In genomic region chr1:41410462-41410861, GRCh38 we compare ENCODE assay signal across 20 cellular contexts. TPM values are rescaled to one million over a fixed set of nuclear protein-coding genes. Genes with fewer than 3 reads are reported as not detected.
DNase-seq lines count a peak whose midpoint lies in the region; ATAC-seq, FAIRE-seq and TF ChIP-seq lines count a peak whose summit lies in the region.
"Had no signal": no experiment of that assay in that cellular context is flagged by ENCODE, and none has a peak within 500 bp of the region (broad histone marks: within the 10 kb centered on the region; RNA-seq: fewer than 3 reads in every experiment).

No MANE protein-coding gene starts in this region.

- FAIRE-seq in H1 (lab: Jason Lieb, UNC), result no peak
- FAIRE-seq: A549, GM12878, GM12892, GM18507 had no signal

- H3K36me3 ChIP-seq in SK-N-SH (replicated peaks in 1 of 2; ENCODE audit: control insufficient read depth in 1 of 2, insufficient read depth in 2 of 2, low read length in 1 of 2) (no peaks in the 10 kb centered on the region), H1 (ENCODE audit: control insufficient read depth in 2 of 4, insufficient read depth in 4 of 4, low read length in 3 of 4) (no peaks in the 10 kb centered on the region)
- H3K36me3 ChIP-seq: BE2C, BLaER1 had no signal

- ATAC-seq in SK-N-SH treated with all-trans-retinoic acid at 6 μM for 48 hours, result no peak
- no peak for ATAC-seq in activated CD8-positive, alpha-beta T cell treated with anti-CD3 and anti-CD28 coated beads, Interleukin-2, amount 10 ng/mL, durations not matched to agents 7 days and 5 days
- ATAC-seq: A549, GM12878 had no signal

- TF ChIP-seq RAD21 in SK-N-SH (IDR thresholded peaks at IDR 0.05; ENCODE audit: low read length) (no peak), H1 (IDR thresholded peaks at IDR 0.05 in 1 of 2, conservative IDR thresholded peaks at IDR 0.05 in 1 of 2; ENCODE audit: low read depth in 2 of 2, low read length in 2 of 2) (no peak)

- no peaks in the 10 kb centered on the region for H3K9me2 ChIP-seq in SK-N-SH

- H3K56ac ChIP-seq in H1 (replicated peaks; ENCODE audit: insufficient read length, low read depth, low read length), result no peak overlapping the region

- H4K20me1 ChIP-seq in SK-N-SH (ENCODE audit: insufficient read depth), result no peaks in the 10 kb centered on the region
- no peaks in the 10 kb centered on the region for H4K20me1 ChIP-seq in H1 (replicated peaks in 1 of 2; ENCODE audit: control insufficient read depth in 1 of 2, insufficient read depth in 2 of 2, low read length in 2 of 2)
- H4K20me1 ChIP-seq: BLaER1 had no signal

- H3K27ac ChIP-seq in SK-N-SH (ENCODE audit: low read depth in 2 of 2, low read length in 1 of 2) (no peak overlapping the region), H1 (ENCODE audit: low read depth, low read length) (no peak overlapping the region)
- H3K27ac ChIP-seq: 22Rv1, A549, BLaER1 had no signal

- no peak overlapping the region for H3K18ac ChIP-seq in H1 (ENCODE audit: extremely low read depth, low read length)

- H3K9ac ChIP-seq in SK-N-SH, result no peak overlapping the region
- H3K9ac ChIP-seq in H1 (replicated peaks in 1 of 4; ENCODE audit: extremely low read depth in 1 of 4, low read depth in 3 of 4, low read length in 3 of 4), result no peak overlapping the region
- H3K9ac ChIP-seq: BLaER1 had no signal

- 66% methylated on average over 3 of the region's 3 CpGs for whole genome bisulfite sequencing in SK-N-SH (ENCODE audit: low lambda C conversion rate)
- 86% methylated on average over 3 of the region's 3 CpGs; no CpG with 5 or more reads in 1 of the 2 experiments for WGBS in H1 (ENCODE audit: extremely low coverage in 1 of 2, insufficient coverage in 1 of 2, insufficient read length in 1 of 2, insufficient replicate concordance in 2 of 2, low coverage in 1 of 2, low lambda C conversion rate in 2 of 2, missing lambda C conversion rate in 1 of 2), 2 experiments

- H3K14ac ChIP-seq in H1 (ENCODE audit: insufficient read length), result no peak overlapping the region

- no peak overlapping the region for H4K5ac ChIP-seq in H1 (ENCODE audit: insufficient read length, low read depth, low read length)

- DNase-seq in SK-N-SH (no peak), H1 (ENCODE audit: low read depth in 1 of 2, low spot score in 2 of 2) (no peak), superior temporal gyrus (ENCODE audit: extremely low spot score) (no peak)
- no peak for DNase-seq in activated CD8-positive, alpha-beta T cell treated with anti-CD3 and anti-CD28 coated beads, Interleukin-2, amount 10 ng/mL, durations not matched to agents 7 days and 5 days
- DNase-seq: BE2C; C1 segment of cervical spinal cord; CD4-positive, alpha-beta memory T cell; CD8-positive, alpha-beta memory T cell; DND-41; EL; GDM1 had no signal

- no peaks in the 10 kb centered on the region for H3K27me3 ChIP-seq in SK-N-SH (ENCODE audit: insufficient read depth)
- peaks cover 0 to 2% (median 0%) of the 10 kb centered on the region in 4 experiments; a peak in 4 of 7 replicates for H3K27me3 ChIP-seq in H1 (replicated peaks in 1 of 4; ENCODE audit: control insufficient read depth in 3 of 4, extremely low read depth in 1 of 4, insufficient read depth in 3 of 4, low read length in 3 of 4)
- H3K27me3 ChIP-seq: BE2C, BLaER1 had no signal

- peak overlapping the region; percentile 53; the same call in 1 of the 2 replicates for H2AK5ac ChIP-seq in H1 (ENCODE audit: low read depth, low read length)

- no peak overlapping the region for H2BK120ac ChIP-seq in H1 (replicated peaks; ENCODE audit: low read depth, low read length)

- POLR2A ChIA-PET in SK-N-SH (lab: Yijun Ruan, JAX), result no interaction called here
- POLR2A ChIA-PET in H1 (lab: Charles Lee; ENCODE audit: partially characterized antibody), result interaction anchor here (1.4 kb wide), 1 partner anchor 13 kb away, joined by 3 read pairs; no protein-coding TSS in a partner anchor
- POLR2A ChIA-PET in activated CD8-positive, alpha-beta T cell treated with anti-CD3 and anti-CD28 coated beads, Interleukin-2, amount 10 ng/mL, durations not matched to agents 7 days and 5 days (lab: Charles Lee), result no interaction called here

- TF ChIP-seq EP300 in SK-N-SH (IDR thresholded peaks at IDR 0.05; ENCODE audit: borderline replicate concordance in 1 of 2, low read depth in 1 of 2, low read length in 1 of 2), result no peak
- TF ChIP-seq EP300 in H1 (IDR thresholded peaks at IDR 0.05; ENCODE audit: borderline replicate concordance in 1 of 2, low read depth in 2 of 2, low read length in 2 of 2), result no peak

- no peak overlapping the region for H2BK20ac ChIP-seq in H1 (ENCODE audit: low read length)

- H3K4me3 ChIP-seq in SK-N-SH (ENCODE audit: low read depth in 2 of 2, low read length in 1 of 2) (no peak overlapping the region), H1 (ENCODE audit: extremely low read depth in 1 of 4, insufficient read depth in 2 of 4, low read depth in 3 of 4, low read length in 4 of 4) (no peak overlapping the region)
- H3K4me3 ChIP-seq: A549, BLaER1, GM12878 had no signal

- no peaks in the 10 kb centered on the region; the same call in 1 of the 2 replicates for H3K23me2 ChIP-seq in H1 (ENCODE audit: low read depth, low read length)

- H2AFZ ChIP-seq in SK-N-SH (ENCODE audit: low read depth) (no peak overlapping the region), H1 (ENCODE audit: low read length) (no peak overlapping the region)

- no peak overlapping the region for H3K4ac ChIP-seq in H1 (replicated peaks; ENCODE audit: insufficient read length, low read depth, low read length)

- H3K4me1 ChIP-seq in SK-N-SH (ENCODE audit: control insufficient read depth in 1 of 2, insufficient read depth in 2 of 2, low read depth in 1 of 2, low read length in 1 of 2) (peaks cover 0 to 27% of the 10 kb centered on the region in 2 experiments; a peak in 1 of 4 replicates), H1 (replicated peaks in 1 of 4; ENCODE audit: control insufficient read depth in 3 of 4, insufficient read depth in 4 of 4, low read length in 3 of 4) (peaks cover 4 to 13% (median 9%) of the 10 kb centered on the region in 4 experiments)
- H3K4me1 ChIP-seq: A549 had no signal

- H3K4me1 Mint-ChIP-seq in activated CD8-positive, alpha-beta T cell treated with anti-CD3 and anti-CD28 coated beads, Interleukin-2, amount 10 ng/mL, durations not matched to agents 7 days and 5 days (ENCODE audit: low read depth), result no peaks in the 10 kb centered on the region
- H3K4me1 Mint-ChIP-seq: CD14-positive monocyte; CD4-positive, alpha-beta memory T cell; CD4-positive, CD25-positive, alpha-beta regulatory T cell; CD8-positive, alpha-beta memory T cell had no signal

- H2BK5ac ChIP-seq in H1 (ENCODE audit: low read depth, low read length), result no peak overlapping the region

- no peak overlapping the region for H3K27ac Mint-ChIP-seq in activated CD8-positive, alpha-beta T cell treated with anti-CD3 and anti-CD28 coated beads, Interleukin-2, amount 10 ng/mL, durations not matched to agents 7 days and 5 days
- H3K27ac Mint-ChIP-seq: CD14-positive monocyte; CD4-positive, alpha-beta memory T cell; CD4-positive, CD25-positive, alpha-beta regulatory T cell; CD8-positive, alpha-beta memory T cell had no signal

- no peaks in the 10 kb centered on the region for H3K79me1 ChIP-seq in H1 (ENCODE audit: low read depth, low read length)

- H3K4me2 ChIP-seq in SK-N-SH (no peak overlapping the region), H1 (ENCODE audit: insufficient read depth in 1 of 2, low read depth in 2 of 2, low read length in 2 of 2) (no peak overlapping the region)
- H3K4me2 ChIP-seq: A549, BLaER1 had no signal

- no peak overlapping the region for H3K4me3 Mint-ChIP-seq in activated CD8-positive, alpha-beta T cell treated with anti-CD3 and anti-CD28 coated beads, Interleukin-2, amount 10 ng/mL, durations not matched to agents 7 days and 5 days
- H3K4me3 Mint-ChIP-seq: CD14-positive monocyte; CD4-positive, alpha-beta memory T cell; CD4-positive, CD25-positive, alpha-beta regulatory T cell; CD8-positive, alpha-beta memory T cell had no signal

- peaks cover 6% of the 10 kb centered on the region for H3K27me3 Mint-ChIP-seq in activated CD8-positive, alpha-beta T cell treated with anti-CD3 and anti-CD28 coated beads, Interleukin-2, amount 10 ng/mL, durations not matched to agents 7 days and 5 days (ENCODE audit: low read depth)

- H3F3A ChIP-seq in SK-N-SH (replicated peaks; ENCODE audit: insufficient read depth), result no peaks in the 10 kb centered on the region

- CTCF ChIA-PET in SK-N-SH (lab: Yijun Ruan, JAX), result interaction anchor here (1.1 to 3.2 kb wide), 3 partner anchors 8 to 128 kb away, joined by 3 to 13 read pairs (median 7); no protein-coding TSS in a partner anchor
- CTCF ChIA-PET in H1 (lab: Charles Lee; ENCODE audit: partially characterized antibody), result interaction anchor here (1.2 to 16.3 kb wide), 11 partner anchors 7 to 127 kb away, joined by 3 to 336 read pairs (median 7); no protein-coding TSS in a partner anchor
- CTCF ChIA-PET in activated CD8-positive, alpha-beta T cell treated with anti-CD3 and anti-CD28 coated beads, Interleukin-2, amount 10 ng/mL, durations not matched to agents 7 days and 5 days (lab: Charles Lee), result interaction anchor here (1.2 kb wide), 1 partner anchor 88 kb away, joined by 3 read pairs; no protein-coding TSS in a partner anchor

- H3K79me2 ChIP-seq in SK-N-SH (ENCODE audit: insufficient read depth) (no peaks in the 10 kb centered on the region), H1 (ENCODE audit: control insufficient read depth in 1 of 2, insufficient read depth in 2 of 2, low read length in 2 of 2) (no peaks in the 10 kb centered on the region)

- H3K9me3 ChIP-seq in SK-N-SH (no peaks in the 10 kb centered on the region), H1 (ENCODE audit: insufficient read depth in 2 of 2, low read depth in 1 of 2, low read length in 1 of 2) (no peaks in the 10 kb centered on the region)
- H3K9me3 ChIP-seq: A549, BE2C had no signal

- no peaks in the 10 kb centered on the region for H3K36me3 Mint-ChIP-seq in activated CD8-positive, alpha-beta T cell treated with anti-CD3 and anti-CD28 coated beads, Interleukin-2, amount 10 ng/mL, durations not matched to agents 7 days and 5 days (ENCODE audit: low read depth)
- H3K36me3 Mint-ChIP-seq: CD14-positive monocyte; CD4-positive, alpha-beta memory T cell; CD4-positive, CD25-positive, alpha-beta regulatory T cell had no signal

- no peak overlapping the region for H2BK15ac ChIP-seq in H1 (ENCODE audit: low read length)

- H2BK12ac ChIP-seq in H1 (ENCODE audit: low read depth, low read length), result no peak overlapping the region

- H3K23ac ChIP-seq in H1 (ENCODE audit: insufficient read length), result no peak overlapping the region

- H3K9me3 Mint-ChIP-seq in activated CD8-positive, alpha-beta T cell treated with anti-CD3 and anti-CD28 coated beads, Interleukin-2, amount 10 ng/mL, durations not matched to agents 7 days and 5 days (ENCODE audit: insufficient read depth), result no peaks in the 10 kb centered on the region

- TF ChIP-seq POLR2A in H1 (IDR thresholded peaks at IDR 0.05; ENCODE audit: control extremely low read depth in 1 of 2, low read depth in 2 of 2, low read length in 2 of 2), result no peak

- H4K8ac ChIP-seq in H1 (ENCODE audit: extremely low read depth, insufficient read depth, low read length), result no peak overlapping the region

- TF ChIP-seq CTCF in SK-N-SH (IDR thresholded peaks at IDR 0.05), result no peak
- no peak for TF ChIP-seq CTCF in H1 (IDR thresholded peaks at IDR 0.05; ENCODE audit: control extremely low read depth in 1 of 3, insufficient read depth in 1 of 3, low read depth in 1 of 3, low read length in 3 of 3)

- H4K91ac ChIP-seq in H1 (replicated peaks; ENCODE audit: insufficient read length, low read length), result no peak overlapping the region

RNA-seq across cellular contexts. Expression of gene FOXO6, which starts 49.2 kb away (rescaled TPM):
- polyA plus RNA-seq in SK-N-SH (2012; rRNA removed) (0.11 and 0.35 TPM in 2 replicates), H1 (2011; rRNA removed) (0.59 and 1.2 TPM in 2 replicates)
- polyA plus RNA-seq in SK-N-SH (2012; cell fraction: cytosol; rRNA removed), result 0.24 and 0.33 TPM in 2 replicates
- polyA plus RNA-seq in SK-N-SH (2012; cell fraction: nucleus; rRNA removed), result 0.50 and 0.55 TPM in 2 replicates
- total RNA-seq in H1 (2021; fragmentation: NEBNext Ultra II Directional; extraction: Animal tissue kit (Norgen Biotek cat#: 25700)), result 3.0 and 3.8 TPM in 2 replicates
- 0.52 TPM for polyA plus RNA-seq in H1 (2011; cell fraction: cytosol; rRNA removed)
- 1.8 TPM for polyA plus RNA-seq in H1 (2011; cell fraction: nucleus; rRNA removed)
- 2.2 to 4.1 TPM (median 3.4 TPM) in 4 replicates for polyA plus RNA-seq in H1 (2012, experiment 1 of 2)
- polyA plus RNA-seq in H1 (2012, experiment 2 of 2), result 1.4 TPM
- polyA plus RNA-seq in H1 (2013, experiment 1 of 2), result 1.9 TPM
- polyA plus RNA-seq in H1 (2013, experiment 2 of 2), result 1.8 TPM
- 0.27 and 0.54 TPM in 2 replicates for polyA minus RNA-seq in H1 (2011; rRNA and poly(A)+ RNA removed)
- 2.3 TPM for polyA minus RNA-seq in H1 (2011; cell fraction: cytosol; rRNA and poly(A)+ RNA removed)
- 2.8 TPM for polyA minus RNA-seq in H1 (2011; cell fraction: nucleus; rRNA and poly(A)+ RNA removed)
- under 1 TPM; 0.24 to 0.31 TPM for total RNA-seq in activated CD8-positive, alpha-beta T cell treated with anti-CD3 and anti-CD28 coated beads, Interleukin-2, amount 10 ng/mL, durations not matched to agents 7 days and 5 days
- total RNA-seq: CD4-positive, alpha-beta memory T cell; GM12878 had no signal
- polyA plus RNA-seq: CD14-positive monocyte; CD4-positive, alpha-beta memory T cell; CD4-positive, CD25-positive, alpha-beta regulatory T cell; CD8-positive, alpha-beta memory T cell had no signal
